ENCODE assay signal across 6 cellular contexts in the genomic region with DNA sequence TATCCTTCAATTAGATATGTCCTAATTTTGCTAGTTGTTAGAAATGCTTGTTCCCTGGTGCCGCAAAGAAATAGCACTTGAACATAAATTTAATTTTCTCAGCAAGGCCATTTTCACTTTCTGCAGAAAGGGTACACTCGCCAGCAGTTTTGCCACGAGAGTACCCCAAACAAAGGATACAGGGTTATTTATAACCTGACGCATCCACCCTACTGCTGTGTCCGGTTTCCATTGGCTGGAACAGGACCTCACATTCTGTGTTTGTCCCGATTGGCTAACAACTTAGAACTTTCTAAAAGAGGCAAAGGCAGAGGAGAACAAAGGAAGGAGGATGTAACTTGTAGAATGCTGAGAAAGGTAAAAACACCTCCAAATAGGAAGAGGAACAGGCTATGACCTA. TPM values are rescaled to one million over a fixed set of nuclear protein-coding genes. Genes with fewer than 3 reads are reported as not detected.
"Had no signal": no experiment of that assay in that cellular context is flagged by ENCODE, and none has a peak within 500 bp of the region (broad histone marks: within the 10 kb centered on the region; RNA-seq: fewer than 3 reads in every experiment).

No MANE protein-coding gene starts in this region.

RNA-seq across cellular contexts. Expression of a gene that starts 1.4 kb away (rescaled TPM):
- polyA plus RNA-seq: aorta had no signal

RNA-seq across cellular contexts. Expression of a gene that starts 10.2 kb away (rescaled TPM):
- total RNA-seq: activated CD8-positive, alpha-beta T cell treated with anti-CD3 and anti-CD28 coated beads, Interleukin-2, amount 10 ng/mL, durations not matched to agents 7 days and 5 days; activated naive CD4-positive, alpha-beta T cell treated with anti-CD3 and anti-CD28 coated beads for 36 hours; activated naive CD8-positive, alpha-beta T cell treated with anti-CD3 and anti-CD28 coated beads, Interleukin-2, amount 10 ng/mL, durations not matched to agents 7 days and 5 days; aorta; bronchial epithelial cell; PC-9 had no signal
- polyA plus RNA-seq: aorta had no signal

RNA-seq across cellular contexts. Expression of a gene that starts 49.2 kb away (rescaled TPM):
- total RNA-seq: activated CD8-positive, alpha-beta T cell treated with anti-CD3 and anti-CD28 coated beads, Interleukin-2, amount 10 ng/mL, durations not matched to agents 7 days and 5 days; activated naive CD4-positive, alpha-beta T cell treated with anti-CD3 and anti-CD28 coated beads for 36 hours; activated naive CD8-positive, alpha-beta T cell treated with anti-CD3 and anti-CD28 coated beads, Interleukin-2, amount 10 ng/mL, durations not matched to agents 7 days and 5 days; aorta; bronchial epithelial cell; PC-9 had no signal
- polyA plus RNA-seq: aorta had no signal
